Comparison of ENCODE assay signal across 1 cellular context in the genomic region with DNA sequence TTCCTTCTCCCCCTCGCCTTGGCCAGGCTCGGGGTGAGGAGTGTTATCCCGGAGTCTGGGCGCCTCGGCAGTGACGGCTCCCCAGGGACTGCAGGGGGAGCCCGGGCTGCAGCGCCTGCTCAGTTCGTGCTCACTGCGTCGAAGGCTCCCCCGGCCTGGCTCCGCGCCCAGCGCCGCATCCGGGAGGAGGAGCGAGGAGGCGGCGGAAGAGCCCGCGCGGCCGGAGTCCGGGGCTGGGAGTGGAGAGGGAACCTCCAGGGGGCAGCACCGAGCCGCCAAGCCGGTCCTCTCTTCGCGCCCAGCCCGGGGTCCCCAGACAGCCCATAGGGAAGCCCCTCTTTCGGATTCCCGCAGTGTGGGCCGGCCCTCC.
TF ChIP-seq lines count a peak whose summit lies in the region.

No MANE protein-coding gene starts in this region.

TF ChIP-seq in WTC11, 78 proteins besides CTCF, POLR2A, EP300 and RAD21 (continued from another document and continues in another):
- TF ChIP-seq, protein P1, sequence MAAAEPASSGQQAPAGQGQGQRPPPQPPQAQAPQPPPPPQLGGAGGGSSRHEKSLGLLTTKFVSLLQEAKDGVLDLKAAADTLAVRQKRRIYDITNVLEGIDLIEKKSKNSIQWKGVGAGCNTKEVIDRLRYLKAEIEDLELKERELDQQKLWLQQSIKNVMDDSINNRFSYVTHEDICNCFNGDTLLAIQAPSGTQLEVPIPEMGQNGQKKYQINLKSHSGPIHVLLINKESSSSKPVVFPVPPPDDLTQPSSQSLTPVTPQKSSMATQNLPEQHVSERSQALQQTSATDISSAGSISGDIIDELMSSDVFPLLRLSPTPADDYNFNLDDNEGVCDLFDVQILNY (CRISPR knock-in tag; IDR thresholded peaks at IDR 0.05): peak; percentile 94
- no peak for TF ChIP-seq ATF3 (CRISPR knock-in tag; conservative IDR thresholded peaks at IDR 0.05)
- TF ChIP-seq FOXP1 (CRISPR knock-in tag; IDR thresholded peaks at IDR 0.05; ENCODE audit: borderline replicate concordance): peak; percentile 74
- TF ChIP-seq CBFB (CRISPR knock-in tag; IDR thresholded peaks at IDR 0.05; ENCODE audit: low read depth): no peak
- peak; percentile 67; the same call in 1 of the 2 replicates for TF ChIP-seq NFE2L1 (CRISPR knock-in tag; IDR thresholded peaks at IDR 0.05)
- peak; percentile 79 for TF ChIP-seq MAX (CRISPR knock-in tag; IDR thresholded peaks at IDR 0.05)
- peak; percentile 83 for TF ChIP-seq ZNF263 (CRISPR knock-in tag; IDR thresholded peaks at IDR 0.05; ENCODE audit: low read depth)
- TF ChIP-seq SMAD3 (CRISPR knock-in tag; IDR thresholded peaks at IDR 0.05; ENCODE audit: borderline replicate concordance): no peak
- TF ChIP-seq, protein P2, sequence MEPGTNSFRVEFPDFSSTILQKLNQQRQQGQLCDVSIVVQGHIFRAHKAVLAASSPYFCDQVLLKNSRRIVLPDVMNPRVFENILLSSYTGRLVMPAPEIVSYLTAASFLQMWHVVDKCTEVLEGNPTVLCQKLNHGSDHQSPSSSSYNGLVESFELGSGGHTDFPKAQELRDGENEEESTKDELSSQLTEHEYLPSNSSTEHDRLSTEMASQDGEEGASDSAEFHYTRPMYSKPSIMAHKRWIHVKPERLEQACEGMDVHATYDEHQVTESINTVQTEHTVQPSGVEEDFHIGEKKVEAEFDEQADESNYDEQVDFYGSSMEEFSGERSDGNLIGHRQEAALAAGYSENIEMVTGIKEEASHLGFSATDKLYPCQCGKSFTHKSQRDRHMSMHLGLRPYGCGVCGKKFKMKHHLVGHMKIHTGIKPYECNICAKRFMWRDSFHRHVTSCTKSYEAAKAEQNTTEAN (CRISPR knock-in tag; IDR thresholded peaks at IDR 0.05): 0 out of 2 replicates have a peak, but pooled peaks have one; percentile 36
- TF ChIP-seq, protein P3, sequence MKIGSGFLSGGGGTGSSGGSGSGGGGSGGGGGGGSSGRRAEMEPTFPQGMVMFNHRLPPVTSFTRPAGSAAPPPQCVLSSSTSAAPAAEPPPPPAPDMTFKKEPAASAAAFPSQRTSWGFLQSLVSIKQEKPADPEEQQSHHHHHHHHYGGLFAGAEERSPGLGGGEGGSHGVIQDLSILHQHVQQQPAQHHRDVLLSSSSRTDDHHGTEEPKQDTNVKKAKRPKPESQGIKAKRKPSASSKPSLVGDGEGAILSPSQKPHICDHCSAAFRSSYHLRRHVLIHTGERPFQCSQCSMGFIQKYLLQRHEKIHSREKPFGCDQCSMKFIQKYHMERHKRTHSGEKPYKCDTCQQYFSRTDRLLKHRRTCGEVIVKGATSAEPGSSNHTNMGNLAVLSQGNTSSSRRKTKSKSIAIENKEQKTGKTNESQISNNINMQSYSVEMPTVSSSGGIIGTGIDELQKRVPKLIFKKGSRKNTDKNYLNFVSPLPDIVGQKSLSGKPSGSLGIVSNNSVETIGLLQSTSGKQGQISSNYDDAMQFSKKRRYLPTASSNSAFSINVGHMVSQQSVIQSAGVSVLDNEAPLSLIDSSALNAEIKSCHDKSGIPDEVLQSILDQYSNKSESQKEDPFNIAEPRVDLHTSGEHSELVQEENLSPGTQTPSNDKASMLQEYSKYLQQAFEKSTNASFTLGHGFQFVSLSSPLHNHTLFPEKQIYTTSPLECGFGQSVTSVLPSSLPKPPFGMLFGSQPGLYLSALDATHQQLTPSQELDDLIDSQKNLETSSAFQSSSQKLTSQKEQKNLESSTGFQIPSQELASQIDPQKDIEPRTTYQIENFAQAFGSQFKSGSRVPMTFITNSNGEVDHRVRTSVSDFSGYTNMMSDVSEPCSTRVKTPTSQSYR (CRISPR knock-in tag; IDR thresholded peaks at IDR 0.05): 0 out of 2 replicates have a peak, but pooled peaks have one; percentile 3
- no peak for TF ChIP-seq ZNF219 (CRISPR knock-in tag; IDR thresholded peaks at IDR 0.05; ENCODE audit: borderline replicate concordance)
- TF ChIP-seq E2F4 (CRISPR knock-in tag; IDR thresholded peaks at IDR 0.05; ENCODE audit: borderline replicate concordance, low read depth): peak; percentile 44; the same call in 1 of the 2 replicates
- no peak for TF ChIP-seq PRRX2 (CRISPR knock-in tag; IDR thresholded peaks at IDR 0.05)
- TF ChIP-seq, protein P4, sequence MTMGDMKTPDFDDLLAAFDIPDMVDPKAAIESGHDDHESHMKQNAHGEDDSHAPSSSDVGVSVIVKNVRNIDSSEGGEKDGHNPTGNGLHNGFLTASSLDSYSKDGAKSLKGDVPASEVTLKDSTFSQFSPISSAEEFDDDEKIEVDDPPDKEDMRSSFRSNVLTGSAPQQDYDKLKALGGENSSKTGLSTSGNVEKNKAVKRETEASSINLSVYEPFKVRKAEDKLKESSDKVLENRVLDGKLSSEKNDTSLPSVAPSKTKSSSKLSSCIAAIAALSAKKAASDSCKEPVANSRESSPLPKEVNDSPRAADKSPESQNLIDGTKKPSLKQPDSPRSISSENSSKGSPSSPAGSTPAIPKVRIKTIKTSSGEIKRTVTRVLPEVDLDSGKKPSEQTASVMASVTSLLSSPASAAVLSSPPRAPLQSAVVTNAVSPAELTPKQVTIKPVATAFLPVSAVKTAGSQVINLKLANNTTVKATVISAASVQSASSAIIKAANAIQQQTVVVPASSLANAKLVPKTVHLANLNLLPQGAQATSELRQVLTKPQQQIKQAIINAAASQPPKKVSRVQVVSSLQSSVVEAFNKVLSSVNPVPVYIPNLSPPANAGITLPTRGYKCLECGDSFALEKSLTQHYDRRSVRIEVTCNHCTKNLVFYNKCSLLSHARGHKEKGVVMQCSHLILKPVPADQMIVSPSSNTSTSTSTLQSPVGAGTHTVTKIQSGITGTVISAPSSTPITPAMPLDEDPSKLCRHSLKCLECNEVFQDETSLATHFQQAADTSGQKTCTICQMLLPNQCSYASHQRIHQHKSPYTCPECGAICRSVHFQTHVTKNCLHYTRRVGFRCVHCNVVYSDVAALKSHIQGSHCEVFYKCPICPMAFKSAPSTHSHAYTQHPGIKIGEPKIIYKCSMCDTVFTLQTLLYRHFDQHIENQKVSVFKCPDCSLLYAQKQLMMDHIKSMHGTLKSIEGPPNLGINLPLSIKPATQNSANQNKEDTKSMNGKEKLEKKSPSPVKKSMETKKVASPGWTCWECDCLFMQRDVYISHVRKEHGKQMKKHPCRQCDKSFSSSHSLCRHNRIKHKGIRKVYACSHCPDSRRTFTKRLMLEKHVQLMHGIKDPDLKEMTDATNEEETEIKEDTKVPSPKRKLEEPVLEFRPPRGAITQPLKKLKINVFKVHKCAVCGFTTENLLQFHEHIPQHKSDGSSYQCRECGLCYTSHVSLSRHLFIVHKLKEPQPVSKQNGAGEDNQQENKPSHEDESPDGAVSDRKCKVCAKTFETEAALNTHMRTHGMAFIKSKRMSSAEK (CRISPR knock-in tag; IDR thresholded peaks at IDR 0.05; ENCODE audit: borderline replicate concordance): no peak
- TF ChIP-seq GRHL2 (CRISPR knock-in tag; IDR thresholded peaks at IDR 0.05; ENCODE audit: insufficient replicate concordance, severe bottlenecking): no peak
- 0 out of 2 replicates have a peak, but pooled peaks have one; percentile 39 for TF ChIP-seq IRF1 (CRISPR knock-in tag; IDR thresholded peaks at IDR 0.05)
- TF ChIP-seq AFF4 (CRISPR knock-in tag; IDR thresholded peaks at IDR 0.05; ENCODE audit: borderline replicate concordance): peak; percentile 85; the same call in 1 of the 2 replicates
- TF ChIP-seq, protein P5, sequence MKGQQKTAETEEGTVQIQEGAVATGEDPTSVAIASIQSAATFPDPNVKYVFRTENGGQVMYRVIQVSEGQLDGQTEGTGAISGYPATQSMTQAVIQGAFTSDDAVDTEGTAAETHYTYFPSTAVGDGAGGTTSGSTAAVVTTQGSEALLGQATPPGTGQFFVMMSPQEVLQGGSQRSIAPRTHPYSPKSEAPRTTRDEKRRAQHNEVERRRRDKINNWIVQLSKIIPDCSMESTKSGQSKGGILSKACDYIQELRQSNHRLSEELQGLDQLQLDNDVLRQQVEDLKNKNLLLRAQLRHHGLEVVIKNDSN (CRISPR knock-in tag; IDR thresholded peaks at IDR 0.05): no peak
- no peak for TF ChIP-seq STAT6 (CRISPR knock-in tag; conservative IDR thresholded peaks at IDR 0.05; ENCODE audit: low read depth)
- peak; percentile 99 for TF ChIP-seq HMGXB4 (CRISPR knock-in tag; IDR thresholded peaks at IDR 0.05)
- peak; percentile 55; the same call in 1 of the 2 replicates for TF ChIP-seq ZNF138 (CRISPR knock-in tag; conservative IDR thresholded peaks at IDR 0.05)
- no peak for TF ChIP-seq GTF2I (CRISPR knock-in tag; conservative IDR thresholded peaks at IDR 0.05)
- TF ChIP-seq TEAD4 (CRISPR knock-in tag; IDR thresholded peaks at IDR 0.05): no peak
